ENCODE assay signal across 1 cellular context in the genomic region with DNA sequence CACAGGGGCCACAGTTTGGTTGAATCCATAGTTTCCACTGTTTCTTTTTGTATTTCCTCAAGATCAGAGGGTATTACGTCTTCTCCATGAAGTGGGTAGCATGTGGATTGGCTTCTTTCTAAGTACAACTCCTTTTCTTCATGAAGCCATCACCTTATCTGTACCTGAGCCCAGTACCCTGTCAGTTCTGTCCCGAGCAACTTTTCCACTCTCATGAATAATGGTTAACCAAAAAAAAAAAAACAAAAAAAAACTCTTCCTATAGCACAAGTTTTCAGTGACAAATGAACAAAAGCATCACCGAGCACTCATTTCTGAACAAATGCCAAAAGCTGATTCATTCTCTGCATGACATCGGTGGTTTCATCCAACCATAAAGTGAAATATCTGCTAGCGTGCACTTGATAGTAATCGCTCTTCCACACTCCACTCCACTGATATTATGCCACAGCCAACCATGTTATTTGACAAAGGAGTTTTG.
TF ChIP-seq lines count a peak whose summit lies in the region.

No MANE protein-coding gene starts in this region.

TF ChIP-seq in HEK293, 187 proteins besides CTCF, POLR2A, EP300 and RAD21 (continued from another document):
- no peak for TF ChIP-seq ZNF707 (tag by site-specific recombination; IDR thresholded peaks at IDR 0.05)
- no peak for TF ChIP-seq ZFP41 (tag by site-specific recombination; IDR thresholded peaks at IDR 0.05; ENCODE audit: borderline replicate concordance)
- TF ChIP-seq ZNF133 (tag by site-specific recombination; IDR thresholded peaks at IDR 0.05), result no peak
- no peak for TF ChIP-seq ZNF155 (tag by site-specific recombination; IDR thresholded peaks at IDR 0.05)
- TF ChIP-seq TRIM28 (IDR thresholded peaks at IDR 0.05; ENCODE audit: borderline replicate concordance, low read length), result no peak
- TF ChIP-seq, protein P1, sequence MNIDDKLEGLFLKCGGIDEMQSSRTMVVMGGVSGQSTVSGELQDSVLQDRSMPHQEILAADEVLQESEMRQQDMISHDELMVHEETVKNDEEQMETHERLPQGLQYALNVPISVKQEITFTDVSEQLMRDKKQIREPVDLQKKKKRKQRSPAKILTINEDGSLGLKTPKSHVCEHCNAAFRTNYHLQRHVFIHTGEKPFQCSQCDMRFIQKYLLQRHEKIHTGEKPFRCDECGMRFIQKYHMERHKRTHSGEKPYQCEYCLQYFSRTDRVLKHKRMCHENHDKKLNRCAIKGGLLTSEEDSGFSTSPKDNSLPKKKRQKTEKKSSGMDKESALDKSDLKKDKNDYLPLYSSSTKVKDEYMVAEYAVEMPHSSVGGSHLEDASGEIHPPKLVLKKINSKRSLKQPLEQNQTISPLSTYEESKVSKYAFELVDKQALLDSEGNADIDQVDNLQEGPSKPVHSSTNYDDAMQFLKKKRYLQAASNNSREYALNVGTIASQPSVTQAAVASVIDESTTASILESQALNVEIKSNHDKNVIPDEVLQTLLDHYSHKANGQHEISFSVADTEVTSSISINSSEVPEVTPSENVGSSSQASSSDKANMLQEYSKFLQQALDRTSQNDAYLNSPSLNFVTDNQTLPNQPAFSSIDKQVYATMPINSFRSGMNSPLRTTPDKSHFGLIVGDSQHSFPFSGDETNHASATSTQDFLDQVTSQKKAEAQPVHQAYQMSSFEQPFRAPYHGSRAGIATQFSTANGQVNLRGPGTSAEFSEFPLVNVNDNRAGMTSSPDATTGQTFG (tag by site-specific recombination; IDR thresholded peaks at IDR 0.05; ENCODE audit: borderline replicate concordance), result no peak
- no peak for TF ChIP-seq ZNF292 (tag by site-specific recombination; IDR thresholded peaks at IDR 0.05; ENCODE audit: borderline replicate concordance, low read depth)
- TF ChIP-seq ZXDB (tag by site-specific recombination; IDR thresholded peaks at IDR 0.05), result peak; percentile 37; the same call in 1 of the 2 replicates
- no peak for TF ChIP-seq ZNF658 (tag by site-specific recombination; IDR thresholded peaks at IDR 0.05)
- no peak for TF ChIP-seq ZNF433 (tag by site-specific recombination; IDR thresholded peaks at IDR 0.05; ENCODE audit: low read depth)
- TF ChIP-seq GLI4 (tag by site-specific recombination; IDR thresholded peaks at IDR 0.05), result no peak
- no peak for TF ChIP-seq ZNF223 (tag by site-specific recombination; IDR thresholded peaks at IDR 0.05)
- no peak for TF ChIP-seq ZBTB1 (tag by site-specific recombination; IDR thresholded peaks at IDR 0.05)
- TF ChIP-seq KLF16 (tag by site-specific recombination; IDR thresholded peaks at IDR 0.05), result no peak
- no peak for TF ChIP-seq ZNF114 (tag by site-specific recombination; IDR thresholded peaks at IDR 0.05)
- TF ChIP-seq MYNN (tag by site-specific recombination; IDR thresholded peaks at IDR 0.05; ENCODE audit: borderline replicate concordance), result no peak
- TF ChIP-seq ZNF777 (tag by site-specific recombination; IDR thresholded peaks at IDR 0.05; ENCODE audit: borderline replicate concordance), result no peak
- TF ChIP-seq, protein P2, sequence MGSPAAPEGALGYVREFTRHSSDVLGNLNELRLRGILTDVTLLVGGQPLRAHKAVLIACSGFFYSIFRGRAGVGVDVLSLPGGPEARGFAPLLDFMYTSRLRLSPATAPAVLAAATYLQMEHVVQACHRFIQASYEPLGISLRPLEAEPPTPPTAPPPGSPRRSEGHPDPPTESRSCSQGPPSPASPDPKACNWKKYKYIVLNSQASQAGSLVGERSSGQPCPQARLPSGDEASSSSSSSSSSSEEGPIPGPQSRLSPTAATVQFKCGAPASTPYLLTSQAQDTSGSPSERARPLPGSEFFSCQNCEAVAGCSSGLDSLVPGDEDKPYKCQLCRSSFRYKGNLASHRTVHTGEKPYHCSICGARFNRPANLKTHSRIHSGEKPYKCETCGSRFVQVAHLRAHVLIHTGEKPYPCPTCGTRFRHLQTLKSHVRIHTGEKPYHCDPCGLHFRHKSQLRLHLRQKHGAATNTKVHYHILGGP (tag by site-specific recombination; IDR thresholded peaks at IDR 0.05), result no peak
- TF ChIP-seq, protein P3, sequence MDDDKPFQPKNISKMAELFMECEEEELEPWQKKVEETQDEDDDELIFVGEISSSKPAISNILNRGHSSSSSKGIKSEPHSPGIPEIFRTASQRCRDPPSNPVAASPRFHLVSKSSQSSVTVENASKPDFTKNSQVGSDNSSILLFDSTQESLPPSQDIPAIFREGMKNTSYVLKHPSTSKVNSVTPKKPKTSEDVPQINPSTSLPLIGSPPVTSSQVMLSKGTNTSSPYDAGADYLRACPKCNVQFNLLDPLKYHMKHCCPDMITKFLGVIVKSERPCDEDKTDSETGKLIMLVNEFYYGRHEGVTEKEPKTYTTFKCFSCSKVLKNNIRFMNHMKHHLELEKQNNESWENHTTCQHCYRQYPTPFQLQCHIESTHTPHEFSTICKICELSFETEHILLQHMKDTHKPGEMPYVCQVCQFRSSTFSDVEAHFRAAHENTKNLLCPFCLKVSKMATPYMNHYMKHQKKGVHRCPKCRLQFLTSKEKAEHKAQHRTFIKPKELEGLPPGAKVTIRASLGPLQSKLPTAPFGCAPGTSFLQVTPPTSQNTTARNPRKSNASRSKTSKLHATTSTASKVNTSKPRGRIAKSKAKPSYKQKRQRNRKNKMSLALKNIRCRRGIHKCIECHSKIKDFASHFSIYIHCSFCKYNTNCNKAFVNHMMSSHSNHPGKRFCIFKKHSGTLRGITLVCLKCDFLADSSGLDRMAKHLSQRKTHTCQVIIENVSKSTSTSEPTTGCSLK (tag by site-specific recombination; IDR thresholded peaks at IDR 0.05), result no peak
- no peak for TF ChIP-seq ZFP37 (tag by site-specific recombination; IDR thresholded peaks at IDR 0.05)
- peak; percentile 80 for TF ChIP-seq ZBTB17 (tag by site-specific recombination; IDR thresholded peaks at IDR 0.05)
- TF ChIP-seq ZSCAN16 (tag by site-specific recombination; IDR thresholded peaks at IDR 0.05), result no peak
- no peak for TF ChIP-seq ZNF132 (tag by site-specific recombination; IDR thresholded peaks at IDR 0.05; ENCODE audit: borderline replicate concordance)
- TF ChIP-seq ZBTB21 (tag by site-specific recombination; IDR thresholded peaks at IDR 0.05), result peak; percentile 47; the same call in 1 of the 2 replicates
- no peak for TF ChIP-seq ZNF394 (tag by site-specific recombination; IDR thresholded peaks at IDR 0.05; ENCODE audit: borderline replicate concordance)
- TF ChIP-seq ZNF266 (tag by site-specific recombination; IDR thresholded peaks at IDR 0.05; ENCODE audit: low read depth), result no peak
- TF ChIP-seq ZNF350 (tag by site-specific recombination; IDR thresholded peaks at IDR 0.05), result no peak
- TF ChIP-seq ZNF629 (tag by site-specific recombination; IDR thresholded peaks at IDR 0.05), result peak; percentile 79
- TF ChIP-seq ZNF626 (tag by site-specific recombination; IDR thresholded peaks at IDR 0.05), result no peak
- TF ChIP-seq HOXD13 (CRISPR knock-in tag; IDR thresholded peaks at IDR 0.05; ENCODE audit: borderline replicate concordance), result no peak
- no peak for TF ChIP-seq MZF1 (tag by site-specific recombination; IDR thresholded peaks at IDR 0.05; ENCODE audit: borderline replicate concordance)
- no peak for TF ChIP-seq ZNF174 (tag by site-specific recombination; IDR thresholded peaks at IDR 0.05)
- TF ChIP-seq ZNF585B (tag by site-specific recombination; IDR thresholded peaks at IDR 0.05), result no peak
- no peak for TF ChIP-seq ZNF830 (tag by site-specific recombination; IDR thresholded peaks at IDR 0.05; ENCODE audit: low read depth)
- TF ChIP-seq, protein P4, sequence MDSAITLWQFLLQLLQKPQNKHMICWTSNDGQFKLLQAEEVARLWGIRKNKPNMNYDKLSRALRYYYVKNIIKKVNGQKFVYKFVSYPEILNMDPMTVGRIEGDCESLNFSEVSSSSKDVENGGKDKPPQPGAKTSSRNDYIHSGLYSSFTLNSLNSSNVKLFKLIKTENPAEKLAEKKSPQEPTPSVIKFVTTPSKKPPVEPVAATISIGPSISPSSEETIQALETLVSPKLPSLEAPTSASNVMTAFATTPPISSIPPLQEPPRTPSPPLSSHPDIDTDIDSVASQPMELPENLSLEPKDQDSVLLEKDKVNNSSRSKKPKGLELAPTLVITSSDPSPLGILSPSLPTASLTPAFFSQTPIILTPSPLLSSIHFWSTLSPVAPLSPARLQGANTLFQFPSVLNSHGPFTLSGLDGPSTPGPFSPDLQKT (IDR thresholded peaks at IDR 0.05; ENCODE audit: borderline replicate concordance, low read depth, low read length), result no peak
- TF ChIP-seq RBAK (tag by site-specific recombination; IDR thresholded peaks at IDR 0.05), result no peak
- TF ChIP-seq ZNF311 (tag by site-specific recombination; IDR thresholded peaks at IDR 0.05; ENCODE audit: borderline replicate concordance), result no peak
- TF ChIP-seq ZNF341 (tag by site-specific recombination; IDR thresholded peaks at IDR 0.05; ENCODE audit: low read depth), result no peak; the same call in 1 of the 2 replicates
- TF ChIP-seq, protein P5, sequence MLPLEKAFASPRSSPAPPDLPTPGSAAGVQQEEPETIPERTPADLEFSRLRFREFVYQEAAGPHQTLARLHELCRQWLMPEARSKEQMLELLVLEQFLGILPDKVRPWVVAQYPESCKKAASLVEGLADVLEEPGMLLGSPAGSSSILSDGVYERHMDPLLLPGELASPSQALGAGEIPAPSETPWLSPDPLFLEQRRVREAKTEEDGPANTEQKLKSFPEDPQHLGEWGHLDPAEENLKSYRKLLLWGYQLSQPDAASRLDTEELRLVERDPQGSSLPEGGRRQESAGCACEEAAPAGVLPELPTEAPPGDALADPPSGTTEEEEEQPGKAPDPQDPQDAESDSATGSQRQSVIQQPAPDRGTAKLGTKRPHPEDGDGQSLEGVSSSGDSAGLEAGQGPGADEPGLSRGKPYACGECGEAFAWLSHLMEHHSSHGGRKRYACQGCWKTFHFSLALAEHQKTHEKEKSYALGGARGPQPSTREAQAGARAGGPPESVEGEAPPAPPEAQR (tag by site-specific recombination; IDR thresholded peaks at IDR 0.05), result no peak
- TF ChIP-seq ZNF621 (tag by site-specific recombination; IDR thresholded peaks at IDR 0.05), result no peak
- TF ChIP-seq WT1 (tag by site-specific recombination; IDR thresholded peaks at IDR 0.05), result no peak
- no peak for TF ChIP-seq ZNF16 (tag by site-specific recombination; IDR thresholded peaks at IDR 0.05; ENCODE audit: low read depth)
- TF ChIP-seq, protein P6, sequence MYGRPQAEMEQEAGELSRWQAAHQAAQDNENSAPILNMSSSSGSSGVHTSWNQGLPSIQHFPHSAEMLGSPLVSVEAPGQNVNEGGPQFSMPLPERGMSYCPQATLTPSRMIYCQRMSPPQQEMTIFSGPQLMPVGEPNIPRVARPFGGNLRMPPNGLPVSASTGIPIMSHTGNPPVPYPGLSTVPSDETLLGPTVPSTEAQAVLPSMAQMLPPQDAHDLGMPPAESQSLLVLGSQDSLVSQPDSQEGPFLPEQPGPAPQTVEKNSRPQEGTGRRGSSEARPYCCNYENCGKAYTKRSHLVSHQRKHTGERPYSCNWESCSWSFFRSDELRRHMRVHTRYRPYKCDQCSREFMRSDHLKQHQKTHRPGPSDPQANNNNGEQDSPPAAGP (tag by site-specific recombination; IDR thresholded peaks at IDR 0.05), result no peak
- no peak for TF ChIP-seq TCF7L2 (IDR thresholded peaks at IDR 0.05; ENCODE audit: borderline replicate concordance, low read depth, low read length)
- TF ChIP-seq KLF7 (tag by site-specific recombination; IDR thresholded peaks at IDR 0.05; ENCODE audit: borderline replicate concordance), result no peak
- no peak for TF ChIP-seq ZNF354C (tag by site-specific recombination; IDR thresholded peaks at IDR 0.05; ENCODE audit: borderline replicate concordance, low read depth)
- TF ChIP-seq ZNF202 (tag by site-specific recombination; IDR thresholded peaks at IDR 0.05; ENCODE audit: borderline replicate concordance), result no peak
- TF ChIP-seq OSR2 (tag by site-specific recombination; IDR thresholded peaks at IDR 0.05), result no peak
- no peak for TF ChIP-seq ZNF248 (tag by site-specific recombination; IDR thresholded peaks at IDR 0.05)
- no peak for TF ChIP-seq KLF8 (tag by site-specific recombination; IDR thresholded peaks at IDR 0.05)
- TF ChIP-seq, protein P7, sequence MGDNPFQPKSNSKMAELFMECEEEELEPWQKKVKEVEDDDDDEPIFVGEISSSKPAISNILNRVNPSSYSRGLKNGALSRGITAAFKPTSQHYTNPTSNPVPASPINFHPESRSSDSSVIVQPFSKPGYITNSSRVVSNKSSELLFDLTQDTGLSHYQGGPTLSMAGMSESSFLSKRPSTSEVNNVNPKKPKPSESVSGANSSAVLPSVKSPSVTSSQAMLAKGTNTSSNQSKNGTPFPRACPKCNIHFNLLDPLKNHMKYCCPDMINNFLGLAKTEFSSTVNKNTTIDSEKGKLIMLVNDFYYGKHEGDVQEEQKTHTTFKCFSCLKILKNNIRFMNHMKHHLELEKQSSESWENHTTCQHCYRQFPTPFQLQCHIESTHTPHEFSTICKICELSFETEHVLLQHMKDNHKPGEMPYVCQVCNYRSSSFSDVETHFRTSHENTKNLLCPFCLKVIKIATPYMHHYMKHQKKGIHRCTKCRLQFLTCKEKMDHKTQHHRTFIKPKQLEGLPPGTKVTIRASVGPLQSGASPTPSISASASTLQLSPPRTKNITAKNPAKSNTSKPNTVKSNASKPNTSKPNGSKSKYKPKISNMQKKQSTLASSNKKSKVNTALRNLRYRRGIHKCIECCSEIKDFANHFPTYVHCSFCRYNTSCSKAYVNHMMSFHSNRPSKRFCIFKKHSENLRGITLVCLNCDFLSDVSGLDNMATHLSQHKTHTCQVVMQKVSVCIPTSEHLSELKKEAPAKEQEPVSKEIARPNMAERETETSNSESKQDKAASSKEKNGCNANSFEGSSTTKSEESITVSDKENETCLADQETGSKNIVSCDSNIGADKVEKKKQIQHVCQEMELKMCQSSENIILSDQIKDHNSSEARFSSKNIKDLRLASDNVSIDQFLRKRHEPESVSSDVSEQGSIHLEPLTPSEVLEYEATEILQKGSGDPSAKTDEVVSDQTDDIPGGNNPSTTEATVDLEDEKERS (tag by site-specific recombination; IDR thresholded peaks at IDR 0.05), result no peak
- no peak for TF ChIP-seq ZSCAN30 (tag by site-specific recombination; IDR thresholded peaks at IDR 0.05)
- TF ChIP-seq ZNF426 (tag by site-specific recombination; IDR thresholded peaks at IDR 0.05), result no peak
- TF ChIP-seq ZNF221 (tag by site-specific recombination; IDR thresholded peaks at IDR 0.05; ENCODE audit: borderline replicate concordance), result no peak
- peak; percentile 42; the same call in 1 of the 2 replicates for TF ChIP-seq ZNF366 (tag by site-specific recombination; conservative IDR thresholded peaks at IDR 0.05)
- TF ChIP-seq ZNF560 (tag by site-specific recombination; IDR thresholded peaks at IDR 0.05; ENCODE audit: borderline replicate concordance), result no peak
- TF ChIP-seq, protein P8, sequence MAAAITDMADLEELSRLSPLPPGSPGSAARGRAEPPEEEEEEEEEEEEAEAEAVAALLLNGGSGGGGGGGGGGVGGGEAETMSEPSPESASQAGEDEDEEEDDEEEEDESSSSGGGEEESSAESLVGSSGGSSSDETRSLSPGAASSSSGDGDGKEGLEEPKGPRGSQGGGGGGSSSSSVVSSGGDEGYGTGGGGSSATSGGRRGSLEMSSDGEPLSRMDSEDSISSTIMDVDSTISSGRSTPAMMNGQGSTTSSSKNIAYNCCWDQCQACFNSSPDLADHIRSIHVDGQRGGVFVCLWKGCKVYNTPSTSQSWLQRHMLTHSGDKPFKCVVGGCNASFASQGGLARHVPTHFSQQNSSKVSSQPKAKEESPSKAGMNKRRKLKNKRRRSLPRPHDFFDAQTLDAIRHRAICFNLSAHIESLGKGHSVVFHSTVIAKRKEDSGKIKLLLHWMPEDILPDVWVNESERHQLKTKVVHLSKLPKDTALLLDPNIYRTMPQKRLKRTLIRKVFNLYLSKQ (tag by site-specific recombination; IDR thresholded peaks at IDR 0.05; ENCODE audit: borderline replicate concordance), result no peak
